Comparison of ENCODE assay signal across 9 cellular contexts in the genomic region with DNA sequence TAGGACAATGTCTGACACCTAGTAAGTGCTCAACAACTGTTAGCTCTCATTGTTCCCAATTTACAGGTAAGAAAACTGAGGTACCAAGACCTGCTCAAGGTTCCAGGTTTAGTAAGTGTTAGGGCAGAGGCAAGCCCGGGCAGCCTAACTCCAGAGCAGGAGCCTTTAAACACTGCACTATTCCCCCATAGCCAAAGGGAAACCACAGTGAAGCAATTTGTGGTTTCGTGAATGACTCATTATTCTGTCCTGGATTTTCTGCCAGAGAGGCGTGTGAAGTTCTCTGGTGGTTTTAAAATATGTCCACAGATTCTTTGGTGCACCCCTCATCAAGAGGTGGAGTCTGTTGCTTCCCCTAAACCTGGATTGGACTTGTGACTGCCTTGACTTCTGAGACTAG. TPM values are rescaled to one million over a fixed set of nuclear protein-coding genes. Genes with fewer than 3 reads are reported as not detected.
DNase-seq lines count a peak whose midpoint lies in the region; ATAC-seq, FAIRE-seq and TF ChIP-seq lines count a peak whose summit lies in the region.
"Had no signal": no experiment of that assay in that cellular context is flagged by ENCODE, and none has a peak within 500 bp of the region (broad histone marks: within the 10 kb centered on the region; RNA-seq: fewer than 3 reads in every experiment).

No MANE protein-coding gene starts in this region.

- H3K27ac Mint-ChIP-seq in activated naive CD8-positive, alpha-beta T cell treated with anti-CD3 and anti-CD28 coated beads for 36 hours, result no peak overlapping the region
- H3K27ac Mint-ChIP-seq in endodermal cell, result no peak overlapping the region

- H3K4me3 Mint-ChIP-seq in activated naive CD8-positive, alpha-beta T cell treated with anti-CD3 and anti-CD28 coated beads for 36 hours, result no peak overlapping the region
- no peak overlapping the region for H3K4me3 Mint-ChIP-seq in endodermal cell

- no peak overlapping the region for H3K27ac ChIP-seq in endodermal cell (ENCODE audit: low read depth, low read length)

- DNase-seq in AG08396 (ENCODE audit: low spot score), result peak; percentile 88
- DNase-seq in HTR-8/SVneo (ENCODE audit: insufficient read length, low spot score), result peak; percentile 83
- DNase-seq in activated naive CD8-positive, alpha-beta T cell treated with anti-CD3 and anti-CD28 coated beads for 36 hours, result peak; percentile 15
- DNase-seq in islet precursor cell, result peak; percentile 93
- DNase-seq in endodermal cell, result no peak
- DNase-seq in NCI-H1436 treated with DMSO at 0.1 percent for 48 hours (lab: John Stamatoyannopoulos, UW), result no peak

- ATAC-seq in GM19035 (IDR thresholded peaks at IDR 0.05; ENCODE audit: unreplicated experiment) (peak; percentile 47), HG03025 (IDR thresholded peaks at IDR 0.05; ENCODE audit: low FRiP score, unreplicated experiment) (no peak)

- H3K36me3 ChIP-seq in endodermal cell (ENCODE audit: control insufficient read depth, insufficient read depth, low read length), result no peaks in the 10 kb centered on the region

- peaks cover 65% of the 10 kb centered on the region for H3K27me3 ChIP-seq in endodermal cell (ENCODE audit: control insufficient read depth, insufficient read depth, low read length, poor library complexity, severe bottlenecking)

- H3K9me3 Mint-ChIP-seq in activated naive CD8-positive, alpha-beta T cell treated with anti-CD3 and anti-CD28 coated beads for 36 hours, result peaks cover 19% of the 10 kb centered on the region
- peaks cover 29% of the 10 kb centered on the region for H3K9me3 Mint-ChIP-seq in endodermal cell

- H3K4me3 ChIP-seq in endodermal cell (ENCODE audit: low read length), result no peak overlapping the region

- peaks cover 16% of the 10 kb centered on the region for H3K4me1 Mint-ChIP-seq in activated naive CD8-positive, alpha-beta T cell treated with anti-CD3 and anti-CD28 coated beads for 36 hours
- peaks cover 3% of the 10 kb centered on the region for H3K4me1 Mint-ChIP-seq in endodermal cell

- no peaks in the 10 kb centered on the region for H3K4me1 ChIP-seq in endodermal cell (ENCODE audit: control insufficient read depth, insufficient read depth, low read length)

- H3K9me3 ChIP-seq in endodermal cell (ENCODE audit: control insufficient read depth, low read length), result peaks cover 20% of the 10 kb centered on the region

- no peak overlapping the region for H3K9ac ChIP-seq in endodermal cell (ENCODE audit: extremely low read depth, low read length, poor library complexity, severe bottlenecking)

- WGBS in endodermal cell (ENCODE audit: insufficient coverage in 1 of 2, insufficient read length in 1 of 2), 2 experiments, result 87% methylated on average over 3 of the region's 3 CpGs; no CpG with 5 or more reads in 1 of the 2 experiments

- H3K36me3 Mint-ChIP-seq in activated naive CD8-positive, alpha-beta T cell treated with anti-CD3 and anti-CD28 coated beads for 36 hours, result peaks cover 10% of the 10 kb centered on the region
- peaks cover 5% of the 10 kb centered on the region for H3K36me3 Mint-ChIP-seq in endodermal cell (ENCODE audit: low read depth)

- no peak for TF ChIP-seq CTCF in endodermal cell (conservative IDR thresholded peaks at IDR 0.05)

- H3K27me3 Mint-ChIP-seq in activated naive CD8-positive, alpha-beta T cell treated with anti-CD3 and anti-CD28 coated beads for 36 hours, result peaks cover 80% of the 10 kb centered on the region
- peaks cover 65% of the 10 kb centered on the region for H3K27me3 Mint-ChIP-seq in endodermal cell (ENCODE audit: insufficient read depth)

- peak; percentile 54 for FAIRE-seq in HTR-8/SVneo (lab: Jason Lieb, UNC)
- FAIRE-seq: H1 had no signal

RNA-seq across cellular contexts. Expression of a gene that starts 1.0 kb away (rescaled TPM):
- 1 to 10 TPM; 2.4 to 2.9 TPM for total RNA-seq in activated naive CD8-positive, alpha-beta T cell treated with anti-CD3 and anti-CD28 coated beads for 36 hours
- 100 to 1,000 TPM; 164 to 187 TPM for total RNA-seq in endodermal cell
- 21.3 TPM for polyA plus RNA-seq in endodermal cell (2013, experiment 1 of 2)
- 25.0 TPM for polyA plus RNA-seq in endodermal cell (2013, experiment 2 of 2)

RNA-seq across cellular contexts. Expression of a gene that starts 24.2 kb away (rescaled TPM):
- 10 to 100 TPM; 26.1 to 27.8 TPM for total RNA-seq in activated naive CD8-positive, alpha-beta T cell treated with anti-CD3 and anti-CD28 coated beads for 36 hours
- total RNA-seq in endodermal cell, result 10 to 100 TPM; 25.6 to 27.4 TPM
- 20.9 TPM for polyA plus RNA-seq in endodermal cell (2013, experiment 1 of 2)
- polyA plus RNA-seq in endodermal cell (2013, experiment 2 of 2), result 18.3 TPM

RNA-seq across cellular contexts. Expression of a gene that starts 54.5 kb away (rescaled TPM):
- not detected for total RNA-seq in activated naive CD8-positive, alpha-beta T cell treated with anti-CD3 and anti-CD28 coated beads for 36 hours
- total RNA-seq in endodermal cell, result under 1 TPM in 1 of 2 donors, not detected in 1; 0.11 TPM
- not detected for polyA plus RNA-seq in endodermal cell (2013, experiment 1 of 2)
- polyA plus RNA-seq in endodermal cell (2013, experiment 2 of 2), result not detected
- total RNA-seq: H1 had no signal

Comparison
In these comparisons a context has a peak if more than half of its experiments do, and no peak if none do; other contexts are left out.
1. DNase-seq: peak in AG08396 (single experiment), HTR-8/SVneo (single experiment), activated naive CD8-positive, alpha-beta T cell treated with anti-CD3 and anti-CD28 coated beads for 36 hours (single experiment) and islet precursor cell (single experiment); none in endodermal cell (single experiment) and NCI-H1436 treated with DMSO at 0.1 percent for 48 hours (single experiment).
2. RNA of a gene that starts 1.0 kb away (total RNA-seq): 164 to 187 TPM in endodermal cell; 2.4 to 2.9 TPM in activated naive CD8-positive, alpha-beta T cell treated with anti-CD3 and anti-CD28 coated beads for 36 hours; every median in the first group is over 10 times any median in the second.